In genomic region chr15:76996526-76997401, GRCh38 we compare ENCODE assay signal across 10 cellular contexts. TPM values are rescaled to one million over a fixed set of nuclear protein-coding genes. Genes with fewer than 3 reads are reported as not detected.
DNase-seq lines count a peak whose midpoint lies in the region; ATAC-seq and TF ChIP-seq lines count a peak whose summit lies in the region.
"Had no signal": no experiment of that assay in that cellular context is flagged by ENCODE, and none has a peak within 500 bp of the region (broad histone marks: within the 10 kb centered on the region; RNA-seq: fewer than 3 reads in every experiment).

No MANE protein-coding gene starts in this region.

- H3K4me3 Mint-ChIP-seq in endothelial cell (ENCODE audit: unreplicated experiment): no peak overlapping the region

- no peaks in the 10 kb centered on the region for H3K36me3 Mint-ChIP-seq in endothelial cell (ENCODE audit: low read depth, unreplicated experiment)

- no peaks in the 10 kb centered on the region for H4K20me1 ChIP-seq in SK-N-SH (ENCODE audit: insufficient read depth)

- H2AFZ ChIP-seq in SK-N-SH (ENCODE audit: low read depth): peak overlapping the region; percentile 63; the same call in 1 of the 2 replicates

- no peaks in the 10 kb centered on the region for H3K9me3 Mint-ChIP-seq in endothelial cell (ENCODE audit: unreplicated experiment)

- H3K4me1 Mint-ChIP-seq in endothelial cell (ENCODE audit: unreplicated experiment): peaks cover 4% of the 10 kb centered on the region

- peaks cover 16 to 42% of the 10 kb centered on the region in 2 experiments; a peak in 3 of 4 replicates for H3K4me1 ChIP-seq in SK-N-SH (ENCODE audit: control insufficient read depth in 1 of 2, insufficient read depth in 2 of 2, low read depth in 1 of 2, low read length in 1 of 2)
- H3K4me1 ChIP-seq in muscle layer of colon (ENCODE audit: insufficient read depth, low read length): peaks cover 15% of the 10 kb centered on the region
- H3K4me1 ChIP-seq in thyroid gland: no peaks in the 10 kb centered on the region

- H3K4me2 ChIP-seq in SK-N-SH: peak overlapping the region; percentile 52

- POLR2A ChIA-PET in SK-N-SH (lab: Yijun Ruan, JAX): no interaction called here

- 78% methylated on average over 7 of the region's 14 CpGs for WGBS in SK-N-SH (ENCODE audit: low lambda C conversion rate)
- 72 to 82% methylated on average over 10 to 13 of the region's 14 CpGs for WGBS in thyroid gland, 2 donors

- ATAC-seq in HG02852 (IDR thresholded peaks at IDR 0.05; ENCODE audit: unreplicated experiment): no peak
- no peak for ATAC-seq in HG02938 (IDR thresholded peaks at IDR 0.05; ENCODE audit: unreplicated experiment)

- H3K36me3 ChIP-seq in SK-N-SH (replicated peaks in 1 of 2; ENCODE audit: control insufficient read depth in 1 of 2, insufficient read depth in 2 of 2, low read length in 1 of 2) (no peaks in the 10 kb centered on the region), muscle layer of colon (ENCODE audit: insufficient read depth, low read length) (no peaks in the 10 kb centered on the region), thyroid gland (no peaks in the 10 kb centered on the region)

- no peak overlapping the region for H3K27ac Mint-ChIP-seq in endothelial cell (ENCODE audit: unreplicated experiment)

- no peak overlapping the region for H3K4me3 ChIP-seq in SK-N-SH (ENCODE audit: low read depth in 2 of 2, low read length in 1 of 2)
- H3K4me3 ChIP-seq in muscle layer of colon (ENCODE audit: low read depth in 1 of 2, low read length in 2 of 2): no peak overlapping the region
- H3K4me3 ChIP-seq in thyroid gland (replicated peaks in 1 of 3): no peak overlapping the region

- CTCF ChIA-PET in SK-N-SH (lab: Yijun Ruan, JAX): interaction anchor here (0.9 to 1.0 kb wide), 2 partner anchors 20 to 38 kb away, joined by 3 read pairs; no protein-coding TSS in a partner anchor

- H3F3A ChIP-seq in SK-N-SH (replicated peaks; ENCODE audit: insufficient read depth): no peaks in the 10 kb centered on the region

- H3K79me2 ChIP-seq in SK-N-SH (ENCODE audit: insufficient read depth): no peaks in the 10 kb centered on the region

- TF ChIP-seq EP300 in SK-N-SH (IDR thresholded peaks at IDR 0.05; ENCODE audit: borderline replicate concordance in 1 of 2, low read depth in 1 of 2, low read length in 1 of 2): no peak

- H3K9me2 ChIP-seq in SK-N-SH: no peaks in the 10 kb centered on the region

- peak; percentile 47 for DNase-seq in A172 (ENCODE audit: low spot score)
- peak; percentile 53 for DNase-seq in SK-N-SH
- DNase-seq in astrocyte of the hippocampus (ENCODE audit: low read depth, low spot score): peak; percentile 44
- no peak for DNase-seq in endothelial cell (ENCODE audit: low spot score)
- DNase-seq in thyroid gland: no peak
- DNase-seq: NCI-H774 had no signal

- H3K9me3 ChIP-seq in SK-N-SH: no peaks in the 10 kb centered on the region
- no peaks in the 10 kb centered on the region for H3K9me3 ChIP-seq in muscle layer of colon (ENCODE audit: low read length)
- no peaks in the 10 kb centered on the region for H3K9me3 ChIP-seq in thyroid gland

- peaks cover 8% of the 10 kb centered on the region for H3K27me3 Mint-ChIP-seq in endothelial cell (ENCODE audit: unreplicated experiment)

- no peak for TF ChIP-seq POLR2A in thyroid gland (IDR thresholded peaks at IDR 0.05)

- TF ChIP-seq RAD21 in SK-N-SH (IDR thresholded peaks at IDR 0.05; ENCODE audit: low read length): no peak

- H3K27ac ChIP-seq in SK-N-SH (ENCODE audit: low read depth in 2 of 2, low read length in 1 of 2): no peak overlapping the region; a peak in 1 of 4 replicates
- peak overlapping the region; percentile 17 for H3K27ac ChIP-seq in muscle layer of colon (ENCODE audit: low read depth, low read length)
- H3K27ac ChIP-seq in thyroid gland: no peak overlapping the region
- H3K27ac ChIP-seq: C4-2B had no signal

- intact Hi-C loops in thyroid gland (cut with DNase I): no loop called here

- TF ChIP-seq CTCF in SK-N-SH (IDR thresholded peaks at IDR 0.05) (no peak), endothelial cell (IDR thresholded peaks at IDR 0.05; ENCODE audit: unreplicated experiment) (no peak), thyroid gland (IDR thresholded peaks at IDR 0.05) (no peak)

- H3K9ac ChIP-seq in SK-N-SH (peak overlapping the region; percentile 17; the same call in 1 of the 2 replicates), muscle layer of colon (ENCODE audit: low read length) (no peak overlapping the region)

- H3K27me3 ChIP-seq in SK-N-SH (ENCODE audit: insufficient read depth) (no peaks in the 10 kb centered on the region), muscle layer of colon (ENCODE audit: control insufficient read depth in 1 of 2, insufficient read depth in 2 of 2, low read length in 2 of 2) (no peaks in the 10 kb centered on the region), thyroid gland (no peaks in the 10 kb centered on the region)

TF ChIP-seq in SK-N-SH, 30 proteins besides CTCF, POLR2A, EP300 and RAD21 (continues in another document):
- TF ChIP-seq FOXJ3 (CRISPR knock-in tag; IDR thresholded peaks at IDR 0.05): no peak
- no peak for TF ChIP-seq RCOR1 (IDR thresholded peaks at IDR 0.05; ENCODE audit: low read length)
- no peak for TF ChIP-seq TAF1 (IDR thresholded peaks at IDR 0.05; ENCODE audit: borderline replicate concordance, low read depth, low read length)
- 0 out of 2 replicates have a peak, but pooled peaks have one; percentile 22 for TF ChIP-seq TCF12 (IDR thresholded peaks at IDR 0.05)
- TF ChIP-seq REST (IDR thresholded peaks at IDR 0.05; ENCODE audit: low read depth, low read length): no peak
- no peak for TF ChIP-seq RFX5 (IDR thresholded peaks at IDR 0.05; ENCODE audit: low read length)
- no peak for TF ChIP-seq MAX (IDR thresholded peaks at IDR 0.05; ENCODE audit: low read depth)
- no peak for TF ChIP-seq CHD2 (IDR thresholded peaks at IDR 0.05; ENCODE audit: low read length, partially characterized antibody)
- no peak for TF ChIP-seq USF2 (IDR thresholded peaks at IDR 0.05; ENCODE audit: borderline replicate concordance, low read depth, low read length)
- peak; percentile 73; the same call in 1 of the 2 replicates for TF ChIP-seq FOSL2 (IDR thresholded peaks at IDR 0.05; ENCODE audit: borderline replicate concordance, low read depth)
- TF ChIP-seq YY1 (IDR thresholded peaks at IDR 0.05; ENCODE audit: low read depth): no peak
- no peak for TF ChIP-seq NFIC (IDR thresholded peaks at IDR 0.05; ENCODE audit: borderline replicate concordance)
- no peak for TF ChIP-seq SIN3A (IDR thresholded peaks at IDR 0.05; ENCODE audit: borderline replicate concordance, low read depth, low read length)
- TF ChIP-seq ELF1 (IDR thresholded peaks at IDR 0.05): no peak
- TF ChIP-seq, protein P1, sequence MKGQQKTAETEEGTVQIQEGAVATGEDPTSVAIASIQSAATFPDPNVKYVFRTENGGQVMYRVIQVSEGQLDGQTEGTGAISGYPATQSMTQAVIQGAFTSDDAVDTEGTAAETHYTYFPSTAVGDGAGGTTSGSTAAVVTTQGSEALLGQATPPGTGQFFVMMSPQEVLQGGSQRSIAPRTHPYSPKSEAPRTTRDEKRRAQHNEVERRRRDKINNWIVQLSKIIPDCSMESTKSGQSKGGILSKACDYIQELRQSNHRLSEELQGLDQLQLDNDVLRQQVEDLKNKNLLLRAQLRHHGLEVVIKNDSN (IDR thresholded peaks at IDR 0.05; ENCODE audit: borderline replicate concordance, low read depth): no peak
- no peak for TF ChIP-seq MEF2A (IDR thresholded peaks at IDR 0.05; ENCODE audit: borderline replicate concordance, low read depth)
- TF ChIP-seq RXRA (IDR thresholded peaks at IDR 0.05; ENCODE audit: borderline replicate concordance, low read depth): no peak
- TF ChIP-seq FOXM1 (IDR thresholded peaks at IDR 0.05; ENCODE audit: low read depth): no peak

RNA-seq across cellular contexts. Expression of gene PSTPIP1, which starts 1.8 kb away (rescaled TPM):
- 0.33 and 1.0 TPM in 2 replicates for total RNA-seq in A172 (2014; rRNA removed; shearing (Covaris generic))
- 0.69 and 1.1 TPM in 2 replicates for polyA plus RNA-seq in SK-N-SH (2012; rRNA removed)
- polyA plus RNA-seq in SK-N-SH (2012; cell fraction: cytosol; rRNA removed): 0.40 and 0.66 TPM in 2 replicates
- 2.7 and 3.4 TPM in 2 replicates for polyA plus RNA-seq in SK-N-SH (2012; cell fraction: nucleus; rRNA removed)
- total RNA-seq in endothelial cell (ENCODE audit: unreplicated experiment): not detected
- 1 to 10 TPM; 1.4 to 6.9 (median 3.7) TPM for total RNA-seq in thyroid gland

Comparison
In these comparisons a context has a peak if more than half of its experiments do, and no peak if none do; other contexts are left out.
1. DNase-seq: peak in A172 (single experiment), SK-N-SH (single experiment) and astrocyte of the hippocampus (single experiment); none in endothelial cell (single experiment) and thyroid gland (0 of 2).